In genomic region chr2:223944704-223945531, GRCh38 we compare ENCODE assay signal across 1 cellular context.
A peak's percentile ranks its signal among the peaks of the same experiment; 100 is the strongest.
TF ChIP-seq lines count a peak whose summit lies in the region.

TSS of gene WDFY1 (minus strand) at chr2:223945335. CDS start at chr2:223945284, 51 bp downstream.

TF ChIP-seq in HepG2, 621 proteins besides CTCF, POLR2A, EP300 and RAD21 (continued from another document and continues in another):
- TF ChIP-seq, protein P1, sequence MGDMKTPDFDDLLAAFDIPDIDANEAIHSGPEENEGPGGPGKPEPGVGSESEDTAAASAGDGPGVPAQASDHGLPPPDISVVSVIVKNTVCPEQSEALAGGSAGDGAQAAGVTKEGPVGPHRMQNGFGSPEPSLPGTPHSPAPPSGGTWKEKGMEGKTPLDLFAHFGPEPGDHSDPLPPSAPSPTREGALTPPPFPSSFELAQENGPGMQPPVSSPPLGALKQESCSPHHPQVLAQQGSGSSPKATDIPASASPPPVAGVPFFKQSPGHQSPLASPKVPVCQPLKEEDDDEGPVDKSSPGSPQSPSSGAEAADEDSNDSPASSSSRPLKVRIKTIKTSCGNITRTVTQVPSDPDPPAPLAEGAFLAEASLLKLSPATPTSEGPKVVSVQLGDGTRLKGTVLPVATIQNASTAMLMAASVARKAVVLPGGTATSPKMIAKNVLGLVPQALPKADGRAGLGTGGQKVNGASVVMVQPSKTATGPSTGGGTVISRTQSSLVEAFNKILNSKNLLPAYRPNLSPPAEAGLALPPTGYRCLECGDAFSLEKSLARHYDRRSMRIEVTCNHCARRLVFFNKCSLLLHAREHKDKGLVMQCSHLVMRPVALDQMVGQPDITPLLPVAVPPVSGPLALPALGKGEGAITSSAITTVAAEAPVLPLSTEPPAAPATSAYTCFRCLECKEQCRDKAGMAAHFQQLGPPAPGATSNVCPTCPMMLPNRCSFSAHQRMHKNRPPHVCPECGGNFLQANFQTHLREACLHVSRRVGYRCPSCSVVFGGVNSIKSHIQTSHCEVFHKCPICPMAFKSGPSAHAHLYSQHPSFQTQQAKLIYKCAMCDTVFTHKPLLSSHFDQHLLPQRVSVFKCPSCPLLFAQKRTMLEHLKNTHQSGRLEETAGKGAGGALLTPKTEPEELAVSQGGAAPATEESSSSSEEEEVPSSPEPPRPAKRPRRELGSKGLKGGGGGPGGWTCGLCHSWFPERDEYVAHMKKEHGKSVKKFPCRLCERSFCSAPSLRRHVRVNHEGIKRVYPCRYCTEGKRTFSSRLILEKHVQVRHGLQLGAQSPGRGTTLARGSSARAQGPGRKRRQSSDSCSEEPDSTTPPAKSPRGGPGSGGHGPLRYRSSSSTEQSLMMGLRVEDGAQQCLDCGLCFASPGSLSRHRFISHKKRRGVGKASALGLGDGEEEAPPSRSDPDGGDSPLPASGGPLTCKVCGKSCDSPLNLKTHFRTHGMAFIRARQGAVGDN (CRISPR knock-in tag; IDR thresholded peaks at IDR 0.05) = peak; percentile 88
- TF ChIP-seq ZNF768 (CRISPR knock-in tag; IDR thresholded peaks at IDR 0.05) (peak; percentile 85; the same call in 1 of the 2 replicates), ZFYVE20 (CRISPR knock-in tag; IDR thresholded peaks at IDR 0.05; ENCODE audit: borderline replicate concordance, low read depth) (no peak), SMAD3 (CRISPR knock-in tag; IDR thresholded peaks at IDR 0.05) (peak; percentile 91), ZNF430 (CRISPR knock-in tag; IDR thresholded peaks at IDR 0.05) (peak; percentile 98), SSRP1 (CRISPR knock-in tag; IDR thresholded peaks at IDR 0.05) (no peak), HNRNPUL1 (IDR thresholded peaks at IDR 0.05; ENCODE audit: low read depth, low read length) (peak; percentile 83; the same call in 1 of the 2 replicates), MAFK (conservative IDR thresholded peaks at IDR 0.05 in 1 of 2, IDR thresholded peaks at IDR 0.05 in 1 of 2; ENCODE audit: low read length in 2 of 2) (peak in 1 of 2 experiments; percentile 81; a peak in 2 of 4 replicates), KDM1A (CRISPR knock-in tag; IDR thresholded peaks at IDR 0.05) (0 out of 2 replicates have a peak, but pooled peaks have one; percentile 51), KAT7 (CRISPR knock-in tag; IDR thresholded peaks at IDR 0.05; ENCODE audit: borderline replicate concordance) (peak; percentile 100), HNF1B (CRISPR knock-in tag; IDR thresholded peaks at IDR 0.05) (peak; percentile 92; the same call in 1 of the 2 replicates), ZNF776 (CRISPR knock-in tag; IDR thresholded peaks at IDR 0.05) (peak; percentile 88), POGZ (CRISPR knock-in tag; IDR thresholded peaks at IDR 0.05) (peak; percentile 97), TBP (CRISPR knock-in tag; IDR thresholded peaks at IDR 0.05) (no peak), SP5 (CRISPR knock-in tag; IDR thresholded peaks at IDR 0.05; ENCODE audit: borderline replicate concordance, low read depth) (peak; percentile 61; the same call in 1 of the 2 replicates), KLF13 (CRISPR knock-in tag; IDR thresholded peaks at IDR 0.05) (peak; percentile 92), ZNF7 (CRISPR knock-in tag; IDR thresholded peaks at IDR 0.05) (no peak), TEAD3 (CRISPR knock-in tag; optimal IDR thresholded peaks at IDR 0.05; ENCODE audit: borderline replicate concordance) (peak; percentile 80), NAIF1 (CRISPR knock-in tag; IDR thresholded peaks at IDR 0.05; ENCODE audit: borderline replicate concordance) (no peak; the same call in 1 of the 2 replicates), RCOR2 (CRISPR knock-in tag; IDR thresholded peaks at IDR 0.05) (no peak), ZFP41 (CRISPR knock-in tag; IDR thresholded peaks at IDR 0.05; ENCODE audit: borderline replicate concordance) (peak; percentile 64; the same call in 1 of the 2 replicates), RBAK (CRISPR knock-in tag; IDR thresholded peaks at IDR 0.05) (0 out of 2 replicates have a peak, but pooled peaks have one; percentile 53), CREB1 (IDR thresholded peaks at IDR 0.05) (no peak), CREB1 (CRISPR knock-in tag; IDR thresholded peaks at IDR 0.05) (no peak), ZNF790 (CRISPR knock-in tag; IDR thresholded peaks at IDR 0.05; ENCODE audit: borderline replicate concordance) (peak; percentile 99), BORCS8-MEF2B (CRISPR knock-in tag; IDR thresholded peaks at IDR 0.05) (peak; percentile 94), ELF1 (CRISPR knock-in tag; IDR thresholded peaks at IDR 0.05) (peak; percentile 61)
- TF ChIP-seq, protein P2, sequence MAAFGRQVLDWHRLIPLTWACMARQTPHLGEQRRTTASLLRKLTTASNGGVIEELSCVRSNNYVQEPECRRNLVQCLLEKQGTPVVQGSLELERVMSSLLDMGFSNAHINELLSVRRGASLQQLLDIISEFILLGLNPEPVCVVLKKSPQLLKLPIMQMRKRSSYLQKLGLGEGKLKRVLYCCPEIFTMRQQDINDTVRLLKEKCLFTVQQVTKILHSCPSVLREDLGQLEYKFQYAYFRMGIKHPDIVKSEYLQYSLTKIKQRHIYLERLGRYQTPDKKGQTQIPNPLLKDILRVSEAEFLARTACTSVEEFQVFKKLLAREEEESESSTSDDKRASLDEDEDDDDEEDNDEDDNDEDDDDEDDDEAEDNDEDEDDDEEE (CRISPR knock-in tag; IDR thresholded peaks at IDR 0.05) = peak; percentile 96
- TF ChIP-seq, protein P3, sequence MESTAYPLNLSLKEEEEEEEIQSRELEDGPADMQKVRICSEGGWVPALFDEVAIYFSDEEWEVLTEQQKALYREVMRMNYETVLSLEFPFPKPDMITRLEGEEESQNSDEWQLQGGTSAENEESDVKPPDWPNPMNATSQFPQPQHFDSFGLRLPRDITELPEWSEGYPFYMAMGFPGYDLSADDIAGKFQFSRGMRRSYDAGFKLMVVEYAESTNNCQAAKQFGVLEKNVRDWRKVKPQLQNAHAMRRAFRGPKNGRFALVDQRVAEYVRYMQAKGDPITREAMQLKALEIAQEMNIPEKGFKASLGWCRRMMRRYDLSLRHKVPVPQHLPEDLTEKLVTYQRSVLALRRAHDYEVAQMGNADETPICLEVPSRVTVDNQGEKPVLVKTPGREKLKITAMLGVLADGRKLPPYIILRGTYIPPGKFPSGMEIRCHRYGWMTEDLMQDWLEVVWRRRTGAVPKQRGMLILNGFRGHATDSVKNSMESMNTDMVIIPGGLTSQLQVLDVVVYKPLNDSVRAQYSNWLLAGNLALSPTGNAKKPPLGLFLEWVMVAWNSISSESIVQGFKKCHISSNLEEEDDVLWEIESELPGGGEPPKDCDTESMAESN (CRISPR knock-in tag; conservative IDR thresholded peaks at IDR 0.05) = peak; percentile 100
- TF ChIP-seq, protein P4, sequence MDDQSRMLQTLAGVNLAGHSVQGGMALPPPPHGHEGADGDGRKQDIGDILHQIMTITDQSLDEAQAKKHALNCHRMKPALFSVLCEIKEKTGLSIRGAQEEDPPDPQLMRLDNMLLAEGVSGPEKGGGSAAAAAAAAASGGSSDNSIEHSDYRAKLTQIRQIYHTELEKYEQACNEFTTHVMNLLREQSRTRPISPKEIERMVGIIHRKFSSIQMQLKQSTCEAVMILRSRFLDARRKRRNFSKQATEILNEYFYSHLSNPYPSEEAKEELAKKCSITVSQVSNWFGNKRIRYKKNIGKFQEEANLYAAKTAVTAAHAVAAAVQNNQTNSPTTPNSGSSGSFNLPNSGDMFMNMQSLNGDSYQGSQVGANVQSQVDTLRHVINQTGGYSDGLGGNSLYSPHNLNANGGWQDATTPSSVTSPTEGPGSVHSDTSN (CRISPR knock-in tag; IDR thresholded peaks at IDR 0.05; ENCODE audit: borderline replicate concordance) = 0 out of 2 replicates have a peak, but pooled peaks have one; percentile 58
- TF ChIP-seq, protein P5, sequence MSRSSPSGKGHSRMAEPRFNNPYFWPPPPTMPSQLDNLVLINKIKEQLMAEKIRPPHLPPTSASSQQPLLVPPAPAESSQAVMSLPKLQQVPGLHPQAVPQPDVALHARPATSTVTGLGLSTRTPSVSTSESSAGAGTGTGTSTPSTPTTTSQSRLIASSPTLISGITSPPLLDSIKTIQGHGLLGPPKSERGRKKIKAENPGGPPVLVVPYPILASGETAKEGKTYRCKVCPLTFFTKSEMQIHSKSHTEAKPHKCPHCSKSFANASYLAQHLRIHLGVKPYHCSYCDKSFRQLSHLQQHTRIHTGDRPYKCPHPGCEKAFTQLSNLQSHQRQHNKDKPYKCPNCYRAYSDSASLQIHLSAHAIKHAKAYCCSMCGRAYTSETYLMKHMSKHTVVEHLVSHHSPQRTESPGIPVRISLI (CRISPR knock-in tag; IDR thresholded peaks at IDR 0.05; ENCODE audit: borderline replicate concordance) = peak; percentile 54; the same call in 1 of the 2 replicates
- TF ChIP-seq, protein P6, sequence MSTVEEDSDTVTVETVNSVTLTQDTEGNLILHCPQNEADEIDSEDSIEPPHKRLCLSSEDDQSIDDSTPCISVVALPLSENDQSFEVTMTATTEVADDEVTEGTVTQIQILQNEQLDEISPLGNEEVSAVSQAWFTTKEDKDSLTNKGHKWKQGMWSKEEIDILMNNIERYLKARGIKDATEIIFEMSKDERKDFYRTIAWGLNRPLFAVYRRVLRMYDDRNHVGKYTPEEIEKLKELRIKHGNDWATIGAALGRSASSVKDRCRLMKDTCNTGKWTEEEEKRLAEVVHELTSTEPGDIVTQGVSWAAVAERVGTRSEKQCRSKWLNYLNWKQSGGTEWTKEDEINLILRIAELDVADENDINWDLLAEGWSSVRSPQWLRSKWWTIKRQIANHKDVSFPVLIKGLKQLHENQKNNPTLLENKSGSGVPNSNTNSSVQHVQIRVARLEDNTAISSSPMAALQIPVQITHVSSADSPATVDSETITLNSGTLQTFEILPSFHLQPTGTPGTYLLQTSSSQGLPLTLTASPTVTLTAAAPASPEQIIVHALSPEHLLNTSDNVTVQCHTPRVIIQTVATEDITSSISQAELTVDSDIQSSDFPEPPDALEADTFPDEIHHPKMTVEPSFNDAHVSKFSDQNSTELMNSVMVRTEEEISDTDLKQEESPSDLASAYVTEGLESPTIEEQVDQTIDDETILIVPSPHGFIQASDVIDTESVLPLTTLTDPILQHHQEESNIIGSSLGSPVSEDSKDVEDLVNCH (CRISPR knock-in tag; IDR thresholded peaks at IDR 0.05) = no peak
- TF ChIP-seq, protein P7, sequence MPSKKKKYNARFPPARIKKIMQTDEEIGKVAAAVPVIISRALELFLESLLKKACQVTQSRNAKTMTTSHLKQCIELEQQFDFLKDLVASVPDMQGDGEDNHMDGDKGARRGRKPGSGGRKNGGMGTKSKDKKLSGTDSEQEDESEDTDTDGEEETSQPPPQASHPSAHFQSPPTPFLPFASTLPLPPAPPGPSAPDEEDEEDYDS (CRISPR knock-in tag; IDR thresholded peaks at IDR 0.05) = peak; percentile 90
- TF ChIP-seq, protein P8, sequence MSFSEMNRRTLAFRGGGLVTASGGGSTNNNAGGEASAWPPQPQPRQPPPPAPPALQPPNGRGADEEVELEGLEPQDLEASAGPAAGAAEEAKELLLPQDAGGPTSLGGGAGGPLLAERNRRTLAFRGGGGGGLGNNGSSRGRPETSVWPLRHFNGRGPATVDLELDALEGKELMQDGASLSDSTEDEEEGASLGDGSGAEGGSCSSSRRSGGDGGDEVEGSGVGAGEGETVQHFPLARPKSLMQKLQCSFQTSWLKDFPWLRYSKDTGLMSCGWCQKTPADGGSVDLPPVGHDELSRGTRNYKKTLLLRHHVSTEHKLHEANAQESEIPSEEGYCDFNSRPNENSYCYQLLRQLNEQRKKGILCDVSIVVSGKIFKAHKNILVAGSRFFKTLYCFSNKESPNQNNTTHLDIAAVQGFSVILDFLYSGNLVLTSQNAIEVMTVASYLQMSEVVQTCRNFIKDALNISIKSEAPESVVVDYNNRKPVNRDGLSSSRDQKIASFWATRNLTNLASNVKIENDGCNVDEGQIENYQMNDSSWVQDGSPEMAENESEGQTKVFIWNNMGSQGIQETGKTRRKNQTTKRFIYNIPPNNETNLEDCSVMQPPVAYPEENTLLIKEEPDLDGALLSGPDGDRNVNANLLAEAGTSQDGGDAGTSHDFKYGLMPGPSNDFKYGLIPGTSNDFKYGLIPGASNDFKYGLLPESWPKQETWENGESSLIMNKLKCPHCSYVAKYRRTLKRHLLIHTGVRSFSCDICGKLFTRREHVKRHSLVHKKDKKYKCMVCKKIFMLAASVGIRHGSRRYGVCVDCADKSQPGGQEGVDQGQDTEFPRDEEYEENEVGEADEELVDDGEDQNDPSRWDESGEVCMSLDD (CRISPR knock-in tag; IDR thresholded peaks at IDR 0.05; ENCODE audit: borderline replicate concordance) = peak; percentile 95
- TF ChIP-seq, protein P9, sequence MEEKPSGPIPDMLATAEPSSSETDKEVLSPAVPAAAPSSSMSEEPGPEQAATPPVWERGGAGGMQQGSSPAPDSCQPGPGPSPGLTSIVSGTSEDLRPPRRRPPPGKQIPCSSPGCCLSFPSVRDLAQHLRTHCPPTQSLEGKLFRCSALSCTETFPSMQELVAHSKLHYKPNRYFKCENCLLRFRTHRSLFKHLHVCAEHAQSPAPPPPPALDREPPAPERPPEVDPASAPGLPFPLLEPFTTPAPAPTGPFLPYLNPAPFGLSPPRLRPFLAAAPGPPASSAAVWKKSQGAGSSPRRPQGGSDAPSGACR (CRISPR knock-in tag; IDR thresholded peaks at IDR 0.05) = peak; percentile 97
- TF ChIP-seq, protein P10, sequence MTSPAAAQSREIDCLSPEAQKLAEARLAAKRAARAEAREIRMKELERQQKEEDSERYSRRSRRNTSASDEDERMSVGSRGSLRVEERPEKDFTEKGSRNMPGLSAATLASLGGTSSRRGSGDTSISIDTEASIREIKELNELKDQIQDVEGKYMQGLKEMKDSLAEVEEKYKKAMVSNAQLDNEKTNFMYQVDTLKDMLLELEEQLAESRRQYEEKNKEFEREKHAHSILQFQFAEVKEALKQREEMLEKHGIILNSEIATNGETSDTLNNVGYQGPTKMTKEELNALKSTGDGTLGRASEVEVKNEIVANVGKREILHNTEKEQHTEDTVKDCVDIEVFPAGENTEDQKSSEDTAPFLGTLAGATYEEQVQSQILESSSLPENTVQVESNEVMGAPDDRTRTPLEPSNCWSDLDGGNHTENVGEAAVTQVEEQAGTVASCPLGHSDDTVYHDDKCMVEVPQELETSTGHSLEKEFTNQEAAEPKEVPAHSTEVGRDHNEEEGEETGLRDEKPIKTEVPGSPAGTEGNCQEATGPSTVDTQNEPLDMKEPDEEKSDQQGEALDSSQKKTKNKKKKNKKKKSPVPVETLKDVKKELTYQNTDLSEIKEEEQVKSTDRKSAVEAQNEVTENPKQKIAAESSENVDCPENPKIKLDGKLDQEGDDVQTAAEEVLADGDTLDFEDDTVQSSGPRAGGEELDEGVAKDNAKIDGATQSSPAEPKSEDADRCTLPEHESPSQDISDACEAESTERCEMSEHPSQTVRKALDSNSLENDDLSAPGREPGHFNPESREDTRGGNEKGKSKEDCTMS (CRISPR knock-in tag; conservative IDR thresholded peaks at IDR 0.05) = peak; percentile 77; the same call in 1 of the 2 replicates
